ENCODE assay signal across 1 cellular context in the genomic region with DNA sequence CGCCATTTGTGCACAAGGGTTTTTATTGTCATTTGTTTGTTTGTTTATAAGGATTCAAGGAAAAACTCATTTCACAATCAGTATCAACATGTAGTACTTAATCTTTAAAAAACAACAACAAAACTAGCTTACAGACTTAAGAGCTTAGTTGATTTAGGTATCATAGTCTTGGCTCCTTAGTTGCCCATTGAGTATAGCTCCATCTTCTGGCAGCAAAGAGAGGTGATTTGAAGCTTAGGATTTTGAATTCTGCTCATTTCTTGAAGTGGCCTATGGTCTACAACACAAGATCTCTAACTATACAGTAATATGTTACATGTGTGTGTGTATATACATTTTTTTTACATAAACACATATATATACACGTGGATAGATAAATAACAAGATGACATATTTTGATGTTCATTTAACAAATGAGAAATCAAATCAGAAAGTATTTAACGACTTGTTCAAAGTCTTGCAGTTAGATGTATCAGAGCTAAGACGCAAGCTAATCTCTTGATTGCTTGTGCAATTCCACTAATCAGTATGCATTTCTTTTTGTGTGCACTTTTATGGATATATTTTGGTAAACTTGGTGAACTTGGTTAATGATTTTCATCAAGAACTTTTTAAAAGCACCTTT.
TF ChIP-seq lines count a peak whose summit lies in the region.

No MANE protein-coding gene starts in this region.

TF ChIP-seq in GM12878, 131 proteins besides CTCF, POLR2A, EP300 and RAD21 (continued from another document):
- TF ChIP-seq, protein P1, sequence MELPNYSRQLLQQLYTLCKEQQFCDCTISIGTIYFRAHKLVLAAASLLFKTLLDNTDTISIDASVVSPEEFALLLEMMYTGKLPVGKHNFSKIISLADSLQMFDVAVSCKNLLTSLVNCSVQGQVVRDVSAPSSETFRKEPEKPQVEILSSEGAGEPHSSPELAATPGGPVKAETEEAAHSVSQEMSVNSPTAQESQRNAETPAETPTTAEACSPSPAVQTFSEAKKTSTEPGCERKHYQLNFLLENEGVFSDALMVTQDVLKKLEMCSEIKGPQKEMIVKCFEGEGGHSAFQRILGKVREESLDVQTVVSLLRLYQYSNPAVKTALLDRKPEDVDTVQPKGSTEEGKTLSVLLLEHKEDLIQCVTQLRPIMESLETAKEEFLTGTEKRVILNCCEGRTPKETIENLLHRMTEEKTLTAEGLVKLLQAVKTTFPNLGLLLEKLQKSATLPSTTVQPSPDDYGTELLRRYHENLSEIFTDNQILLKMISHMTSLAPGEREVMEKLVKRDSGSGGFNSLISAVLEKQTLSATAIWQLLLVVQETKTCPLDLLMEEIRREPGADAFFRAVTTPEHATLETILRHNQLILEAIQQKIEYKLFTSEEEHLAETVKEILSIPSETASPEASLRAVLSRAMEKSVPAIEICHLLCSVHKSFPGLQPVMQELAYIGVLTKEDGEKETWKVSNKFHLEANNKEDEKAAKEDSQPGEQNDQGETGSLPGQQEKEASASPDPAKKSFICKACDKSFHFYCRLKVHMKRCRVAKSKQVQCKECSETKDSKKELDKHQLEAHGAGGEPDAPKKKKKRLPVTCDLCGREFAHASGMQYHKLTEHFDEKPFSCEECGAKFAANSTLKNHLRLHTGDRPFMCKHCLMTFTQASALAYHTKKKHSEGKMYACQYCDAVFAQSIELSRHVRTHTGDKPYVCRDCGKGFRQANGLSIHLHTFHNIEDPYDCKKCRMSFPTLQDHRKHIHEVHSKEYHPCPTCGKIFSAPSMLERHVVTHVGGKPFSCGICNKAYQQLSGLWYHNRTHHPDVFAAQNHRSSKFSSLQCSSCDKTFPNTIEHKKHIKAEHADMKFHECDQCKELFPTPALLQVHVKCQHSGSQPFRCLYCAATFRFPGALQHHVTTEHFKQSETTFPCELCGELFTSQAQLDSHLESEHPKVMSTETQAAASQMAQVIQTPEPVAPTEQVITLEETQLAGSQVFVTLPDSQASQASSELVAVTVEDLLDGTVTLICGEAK (IDR thresholded peaks at IDR 0.05; ENCODE audit: borderline replicate concordance): no peak
- TF ChIP-seq, protein P2, sequence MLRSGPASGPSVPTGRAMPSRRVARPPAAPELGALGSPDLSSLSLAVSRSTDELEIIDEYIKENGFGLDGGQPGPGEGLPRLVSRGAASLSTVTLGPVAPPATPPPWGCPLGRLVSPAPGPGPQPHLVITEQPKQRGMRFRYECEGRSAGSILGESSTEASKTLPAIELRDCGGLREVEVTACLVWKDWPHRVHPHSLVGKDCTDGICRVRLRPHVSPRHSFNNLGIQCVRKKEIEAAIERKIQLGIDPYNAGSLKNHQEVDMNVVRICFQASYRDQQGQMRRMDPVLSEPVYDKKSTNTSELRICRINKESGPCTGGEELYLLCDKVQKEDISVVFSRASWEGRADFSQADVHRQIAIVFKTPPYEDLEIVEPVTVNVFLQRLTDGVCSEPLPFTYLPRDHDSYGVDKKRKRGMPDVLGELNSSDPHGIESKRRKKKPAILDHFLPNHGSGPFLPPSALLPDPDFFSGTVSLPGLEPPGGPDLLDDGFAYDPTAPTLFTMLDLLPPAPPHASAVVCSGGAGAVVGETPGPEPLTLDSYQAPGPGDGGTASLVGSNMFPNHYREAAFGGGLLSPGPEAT (IDR thresholded peaks at IDR 0.05; ENCODE audit: low read depth): no peak
- TF ChIP-seq KDM1A (IDR thresholded peaks at IDR 0.05; ENCODE audit: borderline replicate concordance) (no peak), ZNF207 (IDR thresholded peaks at IDR 0.05; ENCODE audit: borderline replicate concordance) (no peak), BHLHE40 (IDR thresholded peaks at IDR 0.05; ENCODE audit: borderline replicate concordance in 1 of 2, low read depth in 2 of 2, low read length in 1 of 2) (no peak), RCOR1 (conservative IDR thresholded peaks at IDR 0.05; ENCODE audit: low read depth, low read length) (no peak), NR2C2 (IDR thresholded peaks at IDR 0.05; ENCODE audit: borderline replicate concordance, control insufficient read depth, insufficient read length, low read depth) (no peak), ZNF24 (IDR thresholded peaks at IDR 0.05) (0 out of 2 replicates have a peak, but pooled peaks have one; percentile 15), MYB (IDR thresholded peaks at IDR 0.05; ENCODE audit: borderline replicate concordance, low read depth, low read length) (no peak), CBX5 (IDR thresholded peaks at IDR 0.05; ENCODE audit: low read depth) (peak; percentile 92; the same call in 1 of the 2 replicates), SMC3 (IDR thresholded peaks at IDR 0.05; ENCODE audit: borderline replicate concordance, low read length) (peak; percentile 90; the same call in 1 of the 2 replicates), STAT1 (conservative IDR thresholded peaks at IDR 0.05) (no peak), CBX3 (IDR thresholded peaks at IDR 0.05; ENCODE audit: borderline replicate concordance, low read depth) (no peak), IKZF1 (conservative IDR thresholded peaks at IDR 0.05) (no peak), CBFB (IDR thresholded peaks at IDR 0.05; ENCODE audit: low read depth) (no peak)
- TF ChIP-seq, protein P3, sequence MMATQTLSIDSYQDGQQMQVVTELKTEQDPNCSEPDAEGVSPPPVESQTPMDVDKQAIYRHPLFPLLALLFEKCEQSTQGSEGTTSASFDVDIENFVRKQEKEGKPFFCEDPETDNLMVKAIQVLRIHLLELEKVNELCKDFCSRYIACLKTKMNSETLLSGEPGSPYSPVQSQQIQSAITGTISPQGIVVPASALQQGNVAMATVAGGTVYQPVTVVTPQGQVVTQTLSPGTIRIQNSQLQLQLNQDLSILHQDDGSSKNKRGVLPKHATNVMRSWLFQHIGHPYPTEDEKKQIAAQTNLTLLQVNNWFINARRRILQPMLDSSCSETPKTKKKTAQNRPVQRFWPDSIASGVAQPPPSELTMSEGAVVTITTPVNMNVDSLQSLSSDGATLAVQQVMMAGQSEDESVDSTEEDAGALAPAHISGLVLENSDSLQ (IDR thresholded peaks at IDR 0.05): no peak
- TF ChIP-seq, protein P4, sequence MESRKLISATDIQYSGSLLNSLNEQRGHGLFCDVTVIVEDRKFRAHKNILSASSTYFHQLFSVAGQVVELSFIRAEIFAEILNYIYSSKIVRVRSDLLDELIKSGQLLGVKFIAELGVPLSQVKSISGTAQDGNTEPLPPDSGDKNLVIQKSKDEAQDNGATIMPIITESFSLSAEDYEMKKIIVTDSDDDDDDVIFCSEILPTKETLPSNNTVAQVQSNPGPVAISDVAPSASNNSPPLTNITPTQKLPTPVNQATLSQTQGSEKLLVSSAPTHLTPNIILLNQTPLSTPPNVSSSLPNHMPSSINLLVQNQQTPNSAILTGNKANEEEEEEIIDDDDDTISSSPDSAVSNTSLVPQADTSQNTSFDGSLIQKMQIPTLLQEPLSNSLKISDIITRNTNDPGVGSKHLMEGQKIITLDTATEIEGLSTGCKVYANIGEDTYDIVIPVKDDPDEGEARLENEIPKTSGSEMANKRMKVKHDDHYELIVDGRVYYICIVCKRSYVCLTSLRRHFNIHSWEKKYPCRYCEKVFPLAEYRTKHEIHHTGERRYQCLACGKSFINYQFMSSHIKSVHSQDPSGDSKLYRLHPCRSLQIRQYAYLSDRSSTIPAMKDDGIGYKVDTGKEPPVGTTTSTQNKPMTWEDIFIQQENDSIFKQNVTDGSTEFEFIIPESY (IDR thresholded peaks at IDR 0.05): no peak
- TF ChIP-seq, protein P5, sequence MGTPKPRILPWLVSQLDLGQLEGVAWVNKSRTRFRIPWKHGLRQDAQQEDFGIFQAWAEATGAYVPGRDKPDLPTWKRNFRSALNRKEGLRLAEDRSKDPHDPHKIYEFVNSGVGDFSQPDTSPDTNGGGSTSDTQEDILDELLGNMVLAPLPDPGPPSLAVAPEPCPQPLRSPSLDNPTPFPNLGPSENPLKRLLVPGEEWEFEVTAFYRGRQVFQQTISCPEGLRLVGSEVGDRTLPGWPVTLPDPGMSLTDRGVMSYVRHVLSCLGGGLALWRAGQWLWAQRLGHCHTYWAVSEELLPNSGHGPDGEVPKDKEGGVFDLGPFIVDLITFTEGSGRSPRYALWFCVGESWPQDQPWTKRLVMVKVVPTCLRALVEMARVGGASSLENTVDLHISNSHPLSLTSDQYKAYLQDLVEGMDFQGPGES (IDR thresholded peaks at IDR 0.05): no peak
- TF ChIP-seq, protein P6, sequence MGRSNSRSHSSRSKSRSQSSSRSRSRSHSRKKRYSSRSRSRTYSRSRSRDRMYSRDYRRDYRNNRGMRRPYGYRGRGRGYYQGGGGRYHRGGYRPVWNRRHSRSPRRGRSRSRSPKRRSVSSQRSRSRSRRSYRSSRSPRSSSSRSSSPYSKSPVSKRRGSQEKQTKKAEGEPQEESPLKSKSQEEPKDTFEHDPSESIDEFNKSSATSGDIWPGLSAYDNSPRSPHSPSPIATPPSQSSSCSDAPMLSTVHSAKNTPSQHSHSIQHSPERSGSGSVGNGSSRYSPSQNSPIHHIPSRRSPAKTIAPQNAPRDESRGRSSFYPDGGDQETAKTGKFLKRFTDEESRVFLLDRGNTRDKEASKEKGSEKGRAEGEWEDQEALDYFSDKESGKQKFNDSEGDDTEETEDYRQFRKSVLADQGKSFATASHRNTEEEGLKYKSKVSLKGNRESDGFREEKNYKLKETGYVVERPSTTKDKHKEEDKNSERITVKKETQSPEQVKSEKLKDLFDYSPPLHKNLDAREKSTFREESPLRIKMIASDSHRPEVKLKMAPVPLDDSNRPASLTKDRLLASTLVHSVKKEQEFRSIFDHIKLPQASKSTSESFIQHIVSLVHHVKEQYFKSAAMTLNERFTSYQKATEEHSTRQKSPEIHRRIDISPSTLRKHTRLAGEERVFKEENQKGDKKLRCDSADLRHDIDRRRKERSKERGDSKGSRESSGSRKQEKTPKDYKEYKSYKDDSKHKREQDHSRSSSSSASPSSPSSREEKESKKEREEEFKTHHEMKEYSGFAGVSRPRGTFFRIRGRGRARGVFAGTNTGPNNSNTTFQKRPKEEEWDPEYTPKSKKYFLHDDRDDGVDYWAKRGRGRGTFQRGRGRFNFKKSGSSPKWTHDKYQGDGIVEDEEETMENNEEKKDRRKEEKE (IDR thresholded peaks at IDR 0.05): no peak
